Comparison of ENCODE assay signal across 10 cellular contexts in genomic region chr6:14664112-14664592, GRCh38.
A peak's percentile ranks its signal among the peaks of the same experiment; 100 is the strongest.
DNase-seq lines count a peak whose midpoint lies in the region; ATAC-seq and TF ChIP-seq lines count a peak whose summit lies in the region.
"Had no signal": no experiment of that assay in that cellular context is flagged by ENCODE, and none has a peak within 500 bp of the region (broad histone marks: within the 10 kb centered on the region; RNA-seq: fewer than 3 reads in every experiment).

No MANE protein-coding gene starts in this region.

- peak; percentile 50 for DNase-seq in GM13976 (ENCODE audit: low spot score)
- peak; percentile 80 for DNase-seq in NAMALWA (ENCODE audit: low spot score)
- DNase-seq in epithelial cell of prostate (ENCODE audit: low read depth, low spot score) = no peak
- DNase-seq in head of caudate nucleus = no peak
- no peak for DNase-seq in HPDE6-E6E7 (ENCODE audit: extremely low spot score)
- DNase-seq in foreskin keratinocyte = no peak
- no peak for DNase-seq in right atrium auricular region (ENCODE audit: low spot score)
- DNase-seq: effector CD8-positive, alpha-beta T cell; SW 1271 had no signal

- H3K9me3 ChIP-seq in right atrium auricular region = no peaks in the 10 kb centered on the region

- H3K27ac ChIP-seq in epithelial cell of prostate = peak overlapping the region; percentile 85
- H3K27ac ChIP-seq in foreskin keratinocyte = no peak overlapping the region
- no peak overlapping the region for H3K27ac ChIP-seq in right atrium auricular region

- intact Hi-C loops in head of caudate nucleus (cut with DNase I) = no loop called here

- ATAC-seq in GM21390 (IDR thresholded peaks at IDR 0.05; ENCODE audit: unreplicated experiment) (peak; percentile 64), foreskin keratinocyte (no peak)

- peaks cover 20% of the 10 kb centered on the region for H3K4me1 ChIP-seq in foreskin keratinocyte
- no peaks in the 10 kb centered on the region for H3K4me1 ChIP-seq in right atrium auricular region

- H3K27me3 ChIP-seq in foreskin keratinocyte (no peaks in the 10 kb centered on the region), right atrium auricular region (no peaks in the 10 kb centered on the region)

- TF ChIP-seq CTCF in GM13976 (IDR thresholded peaks at IDR 0.05; ENCODE audit: borderline replicate concordance, control extremely low read depth, extremely low read depth, insufficient read depth, missing control alignments) (no peak), foreskin keratinocyte (conservative IDR thresholded peaks at IDR 0.05) (no peak), right atrium auricular region (IDR thresholded peaks at IDR 0.05) (no peak)

- no peaks in the 10 kb centered on the region for H3K36me3 ChIP-seq in right atrium auricular region

- in situ Hi-C loops in GM13976 (cut with MboI; ENCODE audit: low sequenced_read_pairs, unreplicated experiment) = no loop called here

- no peak overlapping the region for H3K4me3 ChIP-seq in right atrium auricular region

Comparison
In these comparisons a context has a peak if more than half of its experiments do, and no peak if none do; other contexts are left out.
1. DNase-seq: peak in GM13976 (single experiment) and NAMALWA (single experiment); none in epithelial cell of prostate (single experiment), head of caudate nucleus (0 of 42), HPDE6-E6E7 (single experiment), foreskin keratinocyte (0 of 2) and right atrium auricular region (single experiment).